Comparison of ENCODE assay signal across 16 cellular contexts in genomic region chr2:105778344-105778607, GRCh38. TPM values are rescaled to one million over a fixed set of nuclear protein-coding genes. Genes with fewer than 3 reads are reported as not detected.
DNase-seq lines count a peak whose midpoint lies in the region; ATAC-seq and TF ChIP-seq lines count a peak whose summit lies in the region.
"Had no signal": no experiment of that assay in that cellular context is flagged by ENCODE, and none has a peak within 500 bp of the region (broad histone marks: within the 10 kb centered on the region; RNA-seq: fewer than 3 reads in every experiment).

No MANE protein-coding gene starts in this region.

- no peaks in the 10 kb centered on the region for H3K9me3 Mint-ChIP-seq in activated naive CD4-positive, alpha-beta T cell treated with anti-CD3 and anti-CD28 coated beads, Interleukin-2, amount 50 U/mL, for 72 hours
- H3K9me3 Mint-ChIP-seq in WTC11 (no peaks in the 10 kb centered on the region; the same call in 1 of the 2 replicates), memory B cell (no peaks in the 10 kb centered on the region)
- H3K9me3 Mint-ChIP-seq: mesothelial cell of epicardium had no signal

- H3K27me3 Mint-ChIP-seq in WTC11 (ENCODE audit: low read depth), result no peaks in the 10 kb centered on the region
- no peaks in the 10 kb centered on the region for H3K27me3 Mint-ChIP-seq in memory B cell

- H3K27ac ChIP-seq in thymus (ENCODE audit: low read depth), result peak overlapping the region; percentile 48
- H3K27ac ChIP-seq: gastroesophageal sphincter, right atrium auricular region had no signal

- peaks cover 53% of the 10 kb centered on the region for H3K4me1 ChIP-seq in thymus (ENCODE audit: control insufficient read depth, insufficient read depth, low read length)

- no peak for DNase-seq in activated naive CD4-positive, alpha-beta T cell treated with anti-CD3 and anti-CD28 coated beads, Interleukin-2, amount 50 U/mL, for 72 hours (ENCODE audit: low spot score in 2 of 2)
- no peak for DNase-seq in activated naive CD4-positive, alpha-beta T cell (lab: John Stamatoyannopoulos, UW)
- DNase-seq in WTC11 (ENCODE audit: low spot score), result no peak
- DNase-seq in memory B cell (ENCODE audit: low spot score in 2 of 2), result no peak
- DNase-seq in NCI-H2227 treated with DMSO at 0.1 percent for 48 hours (lab: John Stamatoyannopoulos, UW), result no peak
- no peak for DNase-seq in GM10266 (ENCODE audit: extremely low spot score)
- DNase-seq in COR-L47 (lab: John Stamatoyannopoulos, UW), result no peak
- DNase-seq: HCEC 1CT, NCI-H187, NCI-H446, occipital lobe had no signal

- peaks cover 3 to 20% of the 10 kb centered on the region in 2 donors for H3K36me3 Mint-ChIP-seq in activated naive CD4-positive, alpha-beta T cell treated with anti-CD3 and anti-CD28 coated beads, Interleukin-2, amount 50 U/mL, for 72 hours
- H3K36me3 Mint-ChIP-seq in WTC11 (peaks cover 6% of the 10 kb centered on the region; the same call in 1 of the 2 replicates), memory B cell (peaks cover 6% of the 10 kb centered on the region)
- H3K36me3 Mint-ChIP-seq: mesothelial cell of epicardium had no signal

- no peak for ATAC-seq in activated naive CD4-positive, alpha-beta T cell treated with anti-CD3 and anti-CD28 coated beads, Interleukin-2, amount 50 U/mL, for 72 hours
- ATAC-seq in WTC11 (no peak), memory B cell (ENCODE audit: low read depth) (no peak)
- ATAC-seq: gastroesophageal sphincter had no signal

- POLR2A ChIA-PET in WTC11 (lab: Charles Lee), result no interaction called here

- H3K27ac Mint-ChIP-seq in activated naive CD4-positive, alpha-beta T cell treated with anti-CD3 and anti-CD28 coated beads, Interleukin-2, amount 50 U/mL, for 72 hours, result peak overlapping the region; percentile 44 to 82
- H3K27ac Mint-ChIP-seq in WTC11, result peak overlapping the region; percentile 48; the same call in 1 of the 2 replicates
- peak overlapping the region; percentile 88 for H3K27ac Mint-ChIP-seq in memory B cell
- H3K27ac Mint-ChIP-seq: mesothelial cell of epicardium had no signal

- H3K4me3 Mint-ChIP-seq in WTC11, result no peak overlapping the region
- no peak overlapping the region for H3K4me3 Mint-ChIP-seq in memory B cell
- H3K4me3 Mint-ChIP-seq: mesothelial cell of epicardium had no signal

- H3K4me1 Mint-ChIP-seq in WTC11, result peaks cover 84% of the 10 kb centered on the region
- peaks cover 66% of the 10 kb centered on the region for H3K4me1 Mint-ChIP-seq in memory B cell

- no peaks in the 10 kb centered on the region for H3K9me3 ChIP-seq in thymus (ENCODE audit: control insufficient read depth)
- H3K9me3 ChIP-seq: gastroesophageal sphincter, right atrium auricular region had no signal

- TF ChIP-seq CTCF in WTC11 (IDR thresholded peaks at IDR 0.05) (no peak), GM10266 (IDR thresholded peaks at IDR 0.05; ENCODE audit: control insufficient read depth, insufficient read depth, low read depth, missing control alignments) (no peak)

- CTCF ChIA-PET in WTC11 (lab: Charles Lee), result interaction anchor here (0.7 to 2.5 kb wide), 2 partner anchors 16 to 32 kb away, joined by 5 to 8 read pairs; no protein-coding TSS in a partner anchor

- no peak overlapping the region for H3K4me3 ChIP-seq in thymus (ENCODE audit: low read length)
- H3K4me3 ChIP-seq: dorsolateral prefrontal cortex, gastroesophageal sphincter, right atrium auricular region had no signal

- H3K36me3 ChIP-seq in thymus (ENCODE audit: control insufficient read depth, insufficient read depth), result peaks cover 7% of the 10 kb centered on the region
- H3K36me3 ChIP-seq: right atrium auricular region had no signal

- H3K27me3 ChIP-seq in thymus (ENCODE audit: control insufficient read depth, insufficient read depth), result no peaks in the 10 kb centered on the region
- H3K27me3 ChIP-seq: dorsolateral prefrontal cortex, gastroesophageal sphincter, right atrium auricular region had no signal

- 97% methylated on average over 4 of the region's 4 CpGs for WGBS in thymus

TF ChIP-seq in WTC11, 78 proteins besides CTCF, POLR2A, EP300 and RAD21:
- TF ChIP-seq FOXP1 (CRISPR knock-in tag; IDR thresholded peaks at IDR 0.05; ENCODE audit: borderline replicate concordance) (no peak), ZNF281 (CRISPR knock-in tag; IDR thresholded peaks at IDR 0.05) (no peak)

RNA-seq across cellular contexts. Expression of gene NCK2, which starts 33.6 kb away (rescaled TPM):
- 10 to 100 TPM; 89.3 to 98.5 TPM for total RNA-seq in activated naive CD4-positive, alpha-beta T cell treated with anti-CD3 and anti-CD28 coated beads, Interleukin-2, amount 50 U/mL, for 72 hours
- total RNA-seq in WTC11 (2021), result 63.7 to 75.4 TPM (median 65.1 TPM) in 3 replicates
- polyA plus RNA-seq in thymus, result 31.4 TPM
